In the genomic region with DNA sequence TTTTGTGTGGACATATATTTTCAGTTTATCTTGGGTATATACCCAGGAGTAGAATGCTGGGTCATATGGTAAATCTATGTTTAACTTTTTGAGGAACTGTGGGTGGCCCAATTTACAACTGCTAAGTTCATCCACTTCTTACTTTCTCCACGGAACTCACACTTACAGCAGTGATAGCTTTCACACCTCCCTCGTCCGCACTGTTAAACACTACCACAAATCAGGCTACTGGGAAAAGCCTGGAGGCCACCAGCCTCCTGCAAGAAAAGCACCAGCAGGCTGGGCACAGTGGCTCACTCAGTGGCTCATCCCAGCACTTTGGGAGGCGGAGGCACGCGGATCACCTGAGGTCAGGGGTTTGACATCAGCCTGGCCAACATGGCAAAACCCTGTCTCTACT, we compare ENCODE assay signal across 35 cellular contexts. TPM values are rescaled to one million over a fixed set of nuclear protein-coding genes. Genes with fewer than 3 reads are reported as not detected.
"Had no signal": no experiment of that assay in that cellular context is flagged by ENCODE, and none has a peak within 500 bp of the region (broad histone marks: within the 10 kb centered on the region; RNA-seq: fewer than 3 reads in every experiment).

No MANE protein-coding gene starts in this region.

- H3K27ac Mint-ChIP-seq: activated CD4-positive, alpha-beta memory T cell treated with anti-CD3 and anti-CD28 coated beads for 36 hours; activated CD4-positive, alpha-beta T cell treated with anti-CD3 and anti-CD28 coated beads, Interleukin-2, amount 10 ng/mL, durations not matched to agents 24 days and 14 days; activated naive CD4-positive, alpha-beta T cell treated with anti-CD3 and anti-CD28 coated beads for 36 hours; activated naive CD8-positive, alpha-beta T cell treated with anti-CD3 and anti-CD28 coated beads for 36 hours; activated T-helper 1 cell treated with anti-CD3 and anti-CD28 coated beads, Interleukin-12 subunit alpha, Interleukin-12 subunit beta, Interleukin-2, Interleukin-4 antibody, amounts not matched to agents 30 ng/mL and 10 ng/mL and 1 ng/mL, durations not matched to agents 14 hours and 24 hours and 36 hours; stimulated activated naive B cell treated with anti-CD40 and anti-IgM and Interleukin-4, amounts not matched to agents 10 μg/mL and 1 μg/mL and 100 μg/mL, for 72 hours; type B pancreatic cell had no signal

- H3K27ac ChIP-seq: adrenal gland, body of pancreas, esophagus muscularis mucosa, foreskin keratinocyte, heart right ventricle, left ventricle myocardium inferior, sigmoid colon, testis, uterus had no signal

- H3K4me3 Mint-ChIP-seq: activated CD4-positive, alpha-beta memory T cell treated with anti-CD3 and anti-CD28 coated beads for 36 hours; activated CD4-positive, alpha-beta T cell treated with anti-CD3 and anti-CD28 coated beads, Interleukin-2, amount 10 ng/mL, durations not matched to agents 24 days and 14 days; activated naive CD4-positive, alpha-beta T cell treated with anti-CD3 and anti-CD28 coated beads for 36 hours; activated naive CD8-positive, alpha-beta T cell treated with anti-CD3 and anti-CD28 coated beads for 36 hours; activated T-helper 1 cell treated with anti-CD3 and anti-CD28 coated beads, Interleukin-12 subunit alpha, Interleukin-12 subunit beta, Interleukin-2, Interleukin-4 antibody, amounts not matched to agents 30 ng/mL and 10 ng/mL and 1 ng/mL, durations not matched to agents 14 hours and 24 hours and 36 hours; stimulated activated naive B cell treated with anti-CD40 and anti-IgM and Interleukin-4, amounts not matched to agents 10 μg/mL and 1 μg/mL and 100 μg/mL, for 72 hours; type B pancreatic cell had no signal

- H3K9me3 Mint-ChIP-seq: activated CD4-positive, alpha-beta memory T cell treated with anti-CD3 and anti-CD28 coated beads for 36 hours; activated CD4-positive, alpha-beta T cell treated with anti-CD3 and anti-CD28 coated beads, Interleukin-2, amount 10 ng/mL, durations not matched to agents 24 days and 14 days; activated naive CD4-positive, alpha-beta T cell treated with anti-CD3 and anti-CD28 coated beads for 36 hours; activated naive CD8-positive, alpha-beta T cell treated with anti-CD3 and anti-CD28 coated beads for 36 hours; activated T-helper 1 cell treated with anti-CD3 and anti-CD28 coated beads, Interleukin-12 subunit alpha, Interleukin-12 subunit beta, Interleukin-2, Interleukin-4 antibody, amounts not matched to agents 30 ng/mL and 10 ng/mL and 1 ng/mL, durations not matched to agents 14 hours and 24 hours and 36 hours; stimulated activated naive B cell treated with anti-CD40 and anti-IgM and Interleukin-4, amounts not matched to agents 10 μg/mL and 1 μg/mL and 100 μg/mL, for 72 hours; type B pancreatic cell had no signal

- H3K9me3 ChIP-seq: adrenal gland, body of pancreas, esophagus muscularis mucosa, heart right ventricle, left ventricle myocardium inferior, sigmoid colon, testis, uterus had no signal

- H3K27me3 ChIP-seq: adrenal gland, body of pancreas, foreskin keratinocyte, sigmoid colon, testis, uterus had no signal

- H3K36me3 ChIP-seq: adrenal gland, esophagus muscularis mucosa, heart right ventricle, left ventricle myocardium inferior, sigmoid colon, uterus had no signal

- DNase-seq: activated CD4-positive, alpha-beta memory T cell treated with anti-CD3 and anti-CD28 coated beads for 36 hours; activated CD4-positive, alpha-beta T cell treated with anti-CD3 and anti-CD28 coated beads, Interleukin-2, amount 10 ng/mL, durations not matched to agents 24 days and 14 days; activated CD4-positive, CD25-positive, alpha-beta regulatory T cell treated with anti-CD3 and anti-CD28 coated beads, Interleukin-2, amount 50 U/mL, for 72 hours; activated CD8-positive, alpha-beta memory T cell treated with anti-CD3 and anti-CD28 coated beads, Interleukin-2, amount 50 U/mL, for 4 hours; activated effector memory CD4-positive, alpha-beta T cell treated with anti-CD3 and anti-CD28 coated beads, Interleukin-2, amount 50 U/mL, for 16 hours; activated naive CD4-positive, alpha-beta T cell treated with anti-CD3 and anti-CD28 coated beads for 36 hours; activated naive CD8-positive, alpha-beta T cell treated with anti-CD3 and anti-CD28 coated beads for 36 hours; activated T-cell treated with anti-CD3 and anti-CD28 coated beads, Interleukin-2, amount 50 U/mL, for 1 hour; adrenal gland; aorta; body of pancreas; dermis blood vessel endothelial cell; effector CD4-positive, alpha-beta T cell; foreskin keratinocyte; heart right ventricle; islet precursor cell; left ventricle myocardium inferior; mesendoderm; sigmoid colon; small intestine; stimulated activated CD4-positive, alpha-beta T cell treated with anti-CD3 and anti-CD28 coated beads, Interleukin-4, amount 100 ng/mL, for 4 hours; stimulated activated CD8-positive, alpha-beta memory T cell treated with anti-CD3 and anti-CD28 coated beads, Interleukin-4, amount 100 ng/mL, for 48 hours; stimulated activated naive B cell treated with anti-CD40 and anti-IgM and Interleukin-4, amounts not matched to agents 10 μg/mL and 1 μg/mL and 100 μg/mL, for 72 hours; testis; uterus had no signal

- H3K4me1 ChIP-seq: adrenal gland, esophagus muscularis mucosa, foreskin keratinocyte, heart right ventricle, left ventricle myocardium inferior, sigmoid colon, testis, uterus had no signal

- H3K27me3 Mint-ChIP-seq: activated CD4-positive, alpha-beta memory T cell treated with anti-CD3 and anti-CD28 coated beads for 36 hours; activated naive CD8-positive, alpha-beta T cell treated with anti-CD3 and anti-CD28 coated beads for 36 hours; stimulated activated naive B cell treated with anti-CD40 and anti-IgM and Interleukin-4, amounts not matched to agents 10 μg/mL and 1 μg/mL and 100 μg/mL, for 72 hours; type B pancreatic cell had no signal

- ATAC-seq: body of pancreas; foreskin keratinocyte; heart right ventricle; stimulated activated naive B cell treated with anti-CD40 and anti-IgM and Interleukin-4, amounts not matched to agents 10 μg/mL and 1 μg/mL and 100 μg/mL, for 72 hours had no signal

- H3K36me3 Mint-ChIP-seq: activated CD4-positive, alpha-beta memory T cell treated with anti-CD3 and anti-CD28 coated beads for 36 hours; activated naive CD8-positive, alpha-beta T cell treated with anti-CD3 and anti-CD28 coated beads for 36 hours; stimulated activated naive B cell treated with anti-CD40 and anti-IgM and Interleukin-4, amounts not matched to agents 10 μg/mL and 1 μg/mL and 100 μg/mL, for 72 hours; type B pancreatic cell had no signal

- H3K4me3 ChIP-seq: adrenal gland, body of pancreas, esophagus muscularis mucosa, heart right ventricle, left ventricle myocardium inferior, lung, sigmoid colon, testis, uterus had no signal

RNA-seq across cellular contexts. Expression of a gene that starts 14.7 kb away (rescaled TPM):
- total RNA-seq: activated CD4-positive, alpha-beta memory T cell treated with anti-CD3 and anti-CD28 coated beads for 36 hours; activated CD4-positive, alpha-beta T cell treated with anti-CD3 and anti-CD28 coated beads, Interleukin-2, amount 10 ng/mL, durations not matched to agents 24 days and 14 days; activated CD8-positive, alpha-beta memory T cell treated with anti-CD3 and anti-CD28 coated beads for 36 hours; activated naive CD4-positive, alpha-beta T cell treated with anti-CD3 and anti-CD28 coated beads for 36 hours; activated naive CD8-positive, alpha-beta T cell treated with anti-CD3 and anti-CD28 coated beads for 36 hours; activated T-helper 1 cell treated with anti-CD3 and anti-CD28 coated beads, Interleukin-12 subunit alpha, Interleukin-12 subunit beta, Interleukin-2, Interleukin-4 antibody, amounts not matched to agents 30 ng/mL and 10 ng/mL and 1 ng/mL, durations not matched to agents 14 hours and 24 hours and 36 hours; dermis blood vessel endothelial cell; foreskin keratinocyte; glomerular endothelial cell; heart right ventricle; left ventricle myocardium inferior; mucosa of gallbladder; omental fat pad; posterior vena cava; T-helper 1 cell treated with Interleukin-12 subunit alpha and Interleukin-12 subunit beta and Interleukin-4 antibody, amounts not matched to agents 30 ng/mL and 1 ng/mL, for 36 hours had no signal

RNA-seq across cellular contexts. Expression of a gene that starts 17.5 kb away (rescaled TPM):
- total RNA-seq: dermis blood vessel endothelial cell, foreskin keratinocyte, glomerular endothelial cell had no signal
- polyA plus RNA-seq: foreskin keratinocyte had no signal
